ENCODE assay signal across 20 cellular contexts in the genomic region with DNA sequence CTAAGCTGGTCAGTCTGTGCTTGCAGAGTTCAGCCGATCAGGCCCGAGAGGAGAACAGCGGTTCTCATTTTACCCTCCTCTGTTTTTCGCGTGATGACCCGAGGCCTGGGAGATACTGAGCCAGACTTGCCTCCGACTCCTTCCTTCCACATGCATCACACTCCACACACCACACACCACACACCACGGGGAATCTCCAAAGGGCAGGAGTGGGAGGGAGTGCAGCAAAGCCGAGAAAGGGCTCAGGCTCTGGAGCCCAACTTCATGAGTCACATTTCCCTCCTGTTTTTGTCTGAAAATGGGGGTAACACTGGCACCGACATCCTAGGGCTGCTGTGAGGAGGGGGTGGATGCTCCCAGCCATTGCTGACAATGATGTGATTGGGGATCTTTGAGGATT. TPM values are rescaled to one million over a fixed set of nuclear protein-coding genes. Genes with fewer than 3 reads are reported as not detected.
DNase-seq lines count a peak whose midpoint lies in the region; ATAC-seq and TF ChIP-seq lines count a peak whose summit lies in the region.
"Had no signal": no experiment of that assay in that cellular context is flagged by ENCODE, and none has a peak within 500 bp of the region (broad histone marks: within the 10 kb centered on the region; RNA-seq: fewer than 3 reads in every experiment).

No MANE protein-coding gene starts in this region.

- CTCF ChIA-PET in T-cell (lab: Charles Lee): no interaction called here

- H3K27me3 Mint-ChIP-seq in T-cell (peaks cover 0 to 3% of the 10 kb centered on the region in 2 donors), chondrocyte (ENCODE audit: low read depth) (peaks cover 2% of the 10 kb centered on the region)
- no peaks in the 10 kb centered on the region for H3K27me3 Mint-ChIP-seq in stimulated activated naive CD8-positive, alpha-beta T cell treated with anti-CD3 and anti-CD28 coated beads, Interleukin-15, Interleukin-2, amounts not matched to agents 100 ng/mL and 50 ng/mL, for 24 hours

- H3K4me1 Mint-ChIP-seq in T-cell: peaks cover 10 to 30% (median 22%) of the 10 kb centered on the region in 3 donors
- H3K4me1 Mint-ChIP-seq in chondrocyte (ENCODE audit: low read depth): peaks cover 4% of the 10 kb centered on the region
- peaks cover 35% of the 10 kb centered on the region for H3K4me1 Mint-ChIP-seq in stimulated activated naive CD8-positive, alpha-beta T cell treated with anti-CD3 and anti-CD28 coated beads, Interleukin-15, Interleukin-2, amounts not matched to agents 100 ng/mL and 50 ng/mL, for 24 hours (ENCODE audit: low read depth)

- POLR2A ChIA-PET in T-cell (lab: Charles Lee): no interaction called here

- H3K27ac Mint-ChIP-seq in T-cell (peak overlapping the region; percentile 65 to 70), chondrocyte (ENCODE audit: unreplicated experiment) (no peak overlapping the region)
- H3K27ac Mint-ChIP-seq in stimulated activated naive CD8-positive, alpha-beta T cell treated with anti-CD3 and anti-CD28 coated beads, Interleukin-15, Interleukin-2, amounts not matched to agents 100 ng/mL and 50 ng/mL, for 24 hours: peak overlapping the region; percentile 96

- H3K4me3 Mint-ChIP-seq in T-cell: no peak overlapping the region
- no peak overlapping the region for H3K4me3 Mint-ChIP-seq in chondrocyte (ENCODE audit: unreplicated experiment)
- peak overlapping the region; percentile 54 for H3K4me3 Mint-ChIP-seq in stimulated activated naive CD8-positive, alpha-beta T cell treated with anti-CD3 and anti-CD28 coated beads, Interleukin-15, Interleukin-2, amounts not matched to agents 100 ng/mL and 50 ng/mL, for 24 hours
- H3K4me3 Mint-ChIP-seq: neural crest cell had no signal

- H3K36me3 Mint-ChIP-seq in T-cell: no peaks in the 10 kb centered on the region
- H3K36me3 Mint-ChIP-seq in chondrocyte (ENCODE audit: low read depth): no peaks in the 10 kb centered on the region
- no peaks in the 10 kb centered on the region for H3K36me3 Mint-ChIP-seq in stimulated activated naive CD8-positive, alpha-beta T cell treated with anti-CD3 and anti-CD28 coated beads, Interleukin-15, Interleukin-2, amounts not matched to agents 100 ng/mL and 50 ng/mL, for 24 hours (ENCODE audit: low read depth)

- H3K9me3 Mint-ChIP-seq in T-cell (no peaks in the 10 kb centered on the region), chondrocyte (ENCODE audit: low read depth) (no peaks in the 10 kb centered on the region)
- no peaks in the 10 kb centered on the region for H3K9me3 Mint-ChIP-seq in stimulated activated naive CD8-positive, alpha-beta T cell treated with anti-CD3 and anti-CD28 coated beads, Interleukin-15, Interleukin-2, amounts not matched to agents 100 ng/mL and 50 ng/mL, for 24 hours
- H3K9me3 Mint-ChIP-seq: neural crest cell had no signal

- TF ChIP-seq CTCF in chondrocyte (IDR thresholded peaks at IDR 0.05): no peak

- peak; percentile 45 for DNase-seq in stimulated activated CD4-positive, alpha-beta T cell treated with anti-CD3 and anti-CD28 coated beads, Interleukin-1b, Interleukin-23, amount 100 ng/mL, for 48 hours
- no peak for DNase-seq in stimulated activated CD4-positive, alpha-beta T cell treated with anti-CD3 and anti-CD28 coated beads, Interleukin-2, amount 100 ng/mL, for 48 hours
- DNase-seq in T-cell: no peak
- DNase-seq in chondrocyte (ENCODE audit: low spot score): peak; percentile 37
- DNase-seq in iPS-NIHi11 (ENCODE audit: low spot score): no peak
- no peak for DNase-seq in SW480 (ENCODE audit: low spot score)
- DNase-seq: activated CD4-positive, CD25-positive, alpha-beta regulatory T cell treated with anti-CD3 and anti-CD28 coated beads, Interleukin-2, amount 50 U/mL, for 72 hours; BE2C; GOT3; NCI-H2081; NCI-H524 treated with DMSO at 0.1 percent for 48 hours; Peyer's patch had no signal

- ATAC-seq in T-cell (replicated peaks in 1 of 4) (no peak), HG02884 (IDR thresholded peaks at IDR 0.05; ENCODE audit: unreplicated experiment) (no peak)

RNA-seq across cellular contexts. Expression of a gene that starts 38.9 kb away (rescaled TPM):
- total RNA-seq in T-cell (1 to 10 TPM in 4 of 5 donors, under 1 TPM in 1; 0.60 to 5.5 (median 1.3) TPM), chondrocyte (not detected in 3 replicates)
- total RNA-seq: Peyer's patch, vagina had no signal

RNA-seq across cellular contexts. Expression of a gene that starts 39.6 kb away (rescaled TPM):
- total RNA-seq in T-cell (not detected), chondrocyte (not detected in 3 replicates)
- total RNA-seq: cerebellum, Daoy, lung, neural crest cell, Peyer's patch, right atrium auricular region, vagina had no signal

RNA-seq across cellular contexts. Expression of a gene that starts 39.9 kb away (rescaled TPM):
- 1,000 to 10,000 TPM in 4 of 5 donors, 100 to 1,000 TPM in 1; 893 to 1,483 (median 1,268) TPM for total RNA-seq in T-cell
- total RNA-seq in chondrocyte: 1,923 to 4,327 TPM (median 4,325 TPM) in 3 replicates

RNA-seq across cellular contexts. Expression of a gene that starts 44.6 kb away (rescaled TPM):
- 100 to 1,000 TPM in 2 of 5 donors, 10 to 100 TPM in 3; 73.4 to 136 (median 80.4) TPM for total RNA-seq in T-cell
- total RNA-seq in chondrocyte: 66.3 to 81.7 TPM (median 81.1 TPM) in 3 replicates

Comparison
In these comparisons a context has a peak if more than half of its experiments do, and no peak if none do; other contexts are left out.
1. DNase-seq: peak in stimulated activated CD4-positive, alpha-beta T cell treated with anti-CD3 and anti-CD28 coated beads, Interleukin-1b, Interleukin-23, amount 100 ng/mL, for 48 hours (single experiment) and chondrocyte (single experiment); none in stimulated activated CD4-positive, alpha-beta T cell treated with anti-CD3 and anti-CD28 coated beads, Interleukin-2, amount 100 ng/mL, for 48 hours (0 of 2), T-cell (0 of 34), iPS-NIHi11 (single experiment) and SW480 (single experiment).